In genomic region chr4:2817136-2817535, GRCh38 we compare ENCODE assay signal across 10 cellular contexts. TPM values are rescaled to one million over a fixed set of nuclear protein-coding genes. Genes with fewer than 3 reads are reported as not detected.
DNase-seq lines count a peak whose midpoint lies in the region; ATAC-seq, FAIRE-seq and TF ChIP-seq lines count a peak whose summit lies in the region.
"Had no signal": no experiment of that assay in that cellular context is flagged by ENCODE, and none has a peak within 500 bp of the region (broad histone marks: within the 10 kb centered on the region; RNA-seq: fewer than 3 reads in every experiment).

No MANE protein-coding gene starts in this region.

- no peaks in the 10 kb centered on the region for H3F3A ChIP-seq in neural cell (ENCODE audit: insufficient read depth, low read length, poor library complexity, severe bottlenecking)

- peak overlapping the region; percentile 86 to 98 (median 92) for H3K27ac Mint-ChIP-seq in CD4-positive, alpha-beta memory T cell
- no peak overlapping the region for H3K27ac Mint-ChIP-seq in astrocyte (ENCODE audit: unreplicated experiment)

- TF ChIP-seq RAD21 in neural cell (conservative IDR thresholded peaks at IDR 0.05): no peak

- H3K27me3 Mint-ChIP-seq in CD4-positive, alpha-beta memory T cell: no peaks in the 10 kb centered on the region
- no peaks in the 10 kb centered on the region for H3K27me3 Mint-ChIP-seq in astrocyte (ENCODE audit: low read depth, unreplicated experiment)

- peaks cover 0 to 29% of the 10 kb centered on the region in 2 donors for H3K36me3 Mint-ChIP-seq in CD4-positive, alpha-beta memory T cell
- H3K36me3 Mint-ChIP-seq in astrocyte (ENCODE audit: low read depth, unreplicated experiment): peaks cover 12% of the 10 kb centered on the region

- H3K9me3 ChIP-seq in CD4-positive, alpha-beta memory T cell (ENCODE audit: control insufficient read depth in 1 of 2, low read length in 2 of 2): no peaks in the 10 kb centered on the region
- H3K9me3 ChIP-seq in astrocyte (ENCODE audit: insufficient read depth, low read depth, low read length) (peaks cover 4% of the 10 kb centered on the region), neural cell (ENCODE audit: low read length) (no peaks in the 10 kb centered on the region)

- intact Hi-C loops in CD4-positive, alpha-beta memory T cell (cut with micrococcal nuclease): loop anchor here (10.0 kb wide), 1 partner anchor 52 kb away; no protein-coding TSS in a partner anchor

- no peak overlapping the region for H3K9ac ChIP-seq in astrocyte (ENCODE audit: low read length)
- no peak overlapping the region for H3K9ac ChIP-seq in neural cell (ENCODE audit: low read length)

- POLR2A ChIA-PET in CD4-positive, alpha-beta memory T cell (lab: Charles Lee; ENCODE audit: partially characterized antibody): interaction anchor here (1.3 to 3.1 kb wide), 4 partner anchors 18 to 118 kb away, joined by 3 to 18 read pairs (median 4); no protein-coding TSS in a partner anchor

- H3K36me3 ChIP-seq in CD4-positive, alpha-beta memory T cell (ENCODE audit: insufficient read depth, low read length): peaks cover 3% of the 10 kb centered on the region
- no peaks in the 10 kb centered on the region for H3K36me3 ChIP-seq in astrocyte (ENCODE audit: insufficient read depth, low read length)
- H3K36me3 ChIP-seq in neural cell (ENCODE audit: insufficient read depth, low read length): no peaks in the 10 kb centered on the region

- no peaks in the 10 kb centered on the region for H3K9me2 ChIP-seq in neural cell (ENCODE audit: insufficient read depth, low read length)

- TF ChIP-seq CTCF in HFF-Myc (IDR thresholded peaks at IDR 0.05; ENCODE audit: low read depth, low read length, missing control alignments) (no peak), astrocyte (IDR thresholded peaks at IDR 0.05; ENCODE audit: insufficient read depth, low read depth, low read length) (no peak), neural cell (IDR thresholded peaks at IDR 0.05; ENCODE audit: poor library complexity, severe bottlenecking) (no peak), D721Med (IDR thresholded peaks at IDR 0.05; ENCODE audit: insufficient read depth, missing control alignments) (no peak), GM20000 (IDR thresholded peaks at IDR 0.05; ENCODE audit: extremely low read depth, missing control alignments) (no peak)

- H3K4me2 ChIP-seq in astrocyte (ENCODE audit: low read length) (peak overlapping the region; percentile 88), neural cell (ENCODE audit: low read length) (no peak overlapping the region)

- peaks cover 33 to 68% (median 55%) of the 10 kb centered on the region in 4 donors for H3K4me1 Mint-ChIP-seq in CD4-positive, alpha-beta memory T cell
- H3K4me1 Mint-ChIP-seq in astrocyte (ENCODE audit: low read depth, unreplicated experiment): peaks cover 3% of the 10 kb centered on the region

- H3K4me3 ChIP-seq in CD4-positive, alpha-beta memory T cell (ENCODE audit: low read length in 2 of 2): peak overlapping the region in 1 of 2 donors; percentile 13
- H3K4me3 ChIP-seq in HFF-Myc (replicated peaks; ENCODE audit: low read depth, low read length) (peak overlapping the region; percentile 51; the same call in 1 of the 2 replicates), astrocyte (ENCODE audit: insufficient read depth, low read depth, low read length) (no peak overlapping the region), neural cell (ENCODE audit: low read length) (no peak overlapping the region)

- peak overlapping the region; percentile 78 to 91 (median 85) for H3K4me3 Mint-ChIP-seq in CD4-positive, alpha-beta memory T cell
- H3K4me3 Mint-ChIP-seq in astrocyte (ENCODE audit: unreplicated experiment): peak overlapping the region; percentile 83

- no peak for DNase-seq in CD4-positive, alpha-beta memory T cell
- DNase-seq in HFF-Myc (ENCODE audit: extremely low read depth, low read depth): no peak
- no peak for DNase-seq in astrocyte (ENCODE audit: low read depth)
- no peak for DNase-seq in D721Med (ENCODE audit: insufficient read length, low spot score)
- no peak for DNase-seq in GM20000 (ENCODE audit: low spot score)
- DNase-seq: GOT3, nucleus accumbens had no signal

- no peaks in the 10 kb centered on the region for H3K27me3 ChIP-seq in CD4-positive, alpha-beta memory T cell (ENCODE audit: insufficient read depth, low read length)
- no peaks in the 10 kb centered on the region for H3K27me3 ChIP-seq in astrocyte (ENCODE audit: insufficient read depth, low read length)
- H3K27me3 ChIP-seq in neural cell (ENCODE audit: insufficient read depth, low read depth, low read length): no peaks in the 10 kb centered on the region

- FAIRE-seq in astrocyte (lab: Jason Lieb, UNC) (no peak), D721Med (lab: Jason Lieb, UNC) (no peak)
- FAIRE-seq: islet of Langerhans had no signal

- peaks cover 59% of the 10 kb centered on the region for H3K4me1 ChIP-seq in CD4-positive, alpha-beta memory T cell (ENCODE audit: insufficient read depth, low read length)
- H3K4me1 ChIP-seq in astrocyte (ENCODE audit: insufficient read depth, low read length): peaks cover 13% of the 10 kb centered on the region

- no peak for ATAC-seq in HG02970 (IDR thresholded peaks at IDR 0.05; ENCODE audit: low FRiP score, unreplicated experiment)

- H2AFZ ChIP-seq in astrocyte (ENCODE audit: low read depth, low read length) (no peak overlapping the region), neural cell (ENCODE audit: low read depth, low read length) (peak overlapping the region; percentile 91)

- H4K20me1 ChIP-seq in astrocyte (ENCODE audit: insufficient read depth, low read length): peaks cover 29% of the 10 kb centered on the region
- H4K20me1 ChIP-seq in neural cell (ENCODE audit: insufficient read depth): no peaks in the 10 kb centered on the region

- peaks cover 60% of the 10 kb centered on the region for H3K79me2 ChIP-seq in astrocyte (ENCODE audit: insufficient read depth, low read length)
- H3K79me2 ChIP-seq in neural cell (replicated peaks; ENCODE audit: insufficient read depth, low read length): peaks cover 20% of the 10 kb centered on the region

- CTCF ChIA-PET in CD4-positive, alpha-beta memory T cell (lab: Charles Lee; ENCODE audit: partially characterized antibody): interaction anchor here (1.6 to 2.5 kb wide), 2 partner anchors 21 to 53 kb away, joined by 4 to 10 read pairs; no protein-coding TSS in a partner anchor

- H3K9me3 Mint-ChIP-seq in CD4-positive, alpha-beta memory T cell: no peaks in the 10 kb centered on the region
- H3K9me3 Mint-ChIP-seq in astrocyte (ENCODE audit: unreplicated experiment): peaks cover 11% of the 10 kb centered on the region

- H3K27ac ChIP-seq in CD4-positive, alpha-beta memory T cell (ENCODE audit: low read depth, low read length): no peak overlapping the region
- H3K27ac ChIP-seq in astrocyte (ENCODE audit: low read depth, low read length): no peak overlapping the region
- H3K27ac ChIP-seq in neural cell (ENCODE audit: low read length): no peak overlapping the region

- TF ChIP-seq EP300 in neural cell (conservative IDR thresholded peaks at IDR 0.05; ENCODE audit: poor library complexity, severe bottlenecking): no peak

TF ChIP-seq in neural cell, 6 proteins besides CTCF, POLR2A, EP300 and RAD21:
- TF ChIP-seq POLR2AphosphoS5 (IDR thresholded peaks at IDR 0.05): no peak
- TF ChIP-seq REST (IDR thresholded peaks at IDR 0.05; ENCODE audit: borderline replicate concordance): no peak
- TF ChIP-seq SMC3 (conservative IDR thresholded peaks at IDR 0.05; ENCODE audit: poor library complexity): no peak
- TF ChIP-seq TAF1 (IDR thresholded peaks at IDR 0.05; ENCODE audit: low read depth): no peak
- no peak for TF ChIP-seq MXI1 (conservative IDR thresholded peaks at IDR 0.05; ENCODE audit: poor library complexity, severe bottlenecking)
- no peak for TF ChIP-seq EZH2 (IDR thresholded peaks at IDR 0.05; ENCODE audit: borderline replicate concordance, insufficient read depth, low read length, poor library complexity, severe bottlenecking)
TF ChIP-seq in neural cell: peak in this region for 0.

RNA-seq across cellular contexts. Expression of gene SH3BP2, which starts 24.3 kb away (rescaled TPM):
- total RNA-seq in CD4-positive, alpha-beta memory T cell: 10 to 100 TPM; 37.9 to 44.3 TPM
- polyA plus RNA-seq in CD4-positive, alpha-beta memory T cell: 10 to 100 TPM in 1 of 2 donors, 1 to 10 TPM in 1; 3.8 to 16.3 TPM
- total RNA-seq in astrocyte: 33.7 and 35.0 TPM in 2 replicates
- 80.3 and 87.9 TPM in 2 replicates for polyA plus RNA-seq in neural cell
- 38.7 and 48.5 TPM in 2 replicates for polyA minus RNA-seq in neural cell

RNA-seq across cellular contexts. Expression of gene ADD1, which starts 26.5 kb away (rescaled TPM):
- total RNA-seq in CD4-positive, alpha-beta memory T cell: 100 to 1,000 TPM; 289 to 293 TPM
- 100 to 1,000 TPM; 159 to 171 TPM for polyA plus RNA-seq in CD4-positive, alpha-beta memory T cell
- total RNA-seq in astrocyte: 258 and 280 TPM in 2 replicates
- 180 and 190 TPM in 2 replicates for polyA plus RNA-seq in neural cell
- 214 and 218 TPM in 2 replicates for polyA minus RNA-seq in neural cell
